Comparison of ENCODE assay signal across 1 cellular context in the genomic region with DNA sequence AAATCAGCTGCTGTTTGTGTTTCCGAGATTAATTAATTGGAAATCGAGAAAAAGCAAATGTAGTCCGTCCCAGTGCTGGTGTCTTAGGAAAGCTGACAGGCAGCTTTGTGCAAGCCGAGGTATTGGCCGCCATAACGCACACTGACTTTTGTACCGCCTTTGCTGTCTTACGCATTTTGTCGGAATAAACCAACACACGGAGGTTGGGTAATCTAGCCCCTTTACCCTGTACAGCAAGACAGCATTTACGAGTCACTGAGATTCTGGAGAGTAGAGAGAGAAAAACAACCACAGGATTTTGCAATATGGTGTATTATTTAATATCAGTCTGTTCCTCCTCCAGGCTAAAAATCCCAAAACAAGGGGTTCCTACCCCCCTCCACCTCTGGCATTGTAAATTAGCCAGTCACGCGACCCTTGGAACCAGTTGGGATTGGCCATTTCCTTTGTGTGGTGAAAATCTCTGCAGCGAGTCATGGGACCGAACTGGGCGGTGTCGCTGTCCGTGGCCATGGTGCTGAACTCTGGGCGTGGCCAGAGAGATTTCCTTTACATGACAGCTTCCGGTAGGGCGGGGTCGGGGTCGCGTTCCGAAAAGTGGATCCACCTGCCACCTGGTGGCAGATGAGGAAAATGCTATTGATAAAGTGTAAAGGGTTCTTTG.
A peak's percentile ranks its signal among the peaks of the same experiment; 100 is the strongest.
TF ChIP-seq lines count a peak whose summit lies in the region.

No MANE protein-coding gene starts in this region.

TF ChIP-seq in H1, 55 proteins besides CTCF, POLR2A, EP300 and RAD21:
- peak; percentile 67; the same call in 1 of the 2 replicates for TF ChIP-seq KDM5A (IDR thresholded peaks at IDR 0.05; ENCODE audit: low read length)
- peak; percentile 64 for TF ChIP-seq EGR1 (IDR thresholded peaks at IDR 0.05; ENCODE audit: borderline replicate concordance, low read depth, low read length)
- TF ChIP-seq RFX5 (IDR thresholded peaks at IDR 0.05; ENCODE audit: borderline replicate concordance, low read depth, low read length) = no peak
- TF ChIP-seq, protein P1, sequence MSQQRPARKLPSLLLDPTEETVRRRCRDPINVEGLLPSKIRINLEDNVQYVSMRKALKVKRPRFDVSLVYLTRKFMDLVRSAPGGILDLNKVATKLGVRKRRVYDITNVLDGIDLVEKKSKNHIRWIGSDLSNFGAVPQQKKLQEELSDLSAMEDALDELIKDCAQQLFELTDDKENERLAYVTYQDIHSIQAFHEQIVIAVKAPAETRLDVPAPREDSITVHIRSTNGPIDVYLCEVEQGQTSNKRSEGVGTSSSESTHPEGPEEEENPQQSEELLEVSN (IDR thresholded peaks at IDR 0.05) = no peak
- TF ChIP-seq NANOG (IDR thresholded peaks at IDR 0.05; ENCODE audit: insufficient read depth, low read depth, low read length, poor library complexity, severe bottlenecking) = no peak
- TF ChIP-seq SP1 (IDR thresholded peaks at IDR 0.05; ENCODE audit: low read depth, low read length) = peak; percentile 90
- peak; percentile 84 for TF ChIP-seq CREB1 (IDR thresholded peaks at IDR 0.05)
- TF ChIP-seq, protein P2, sequence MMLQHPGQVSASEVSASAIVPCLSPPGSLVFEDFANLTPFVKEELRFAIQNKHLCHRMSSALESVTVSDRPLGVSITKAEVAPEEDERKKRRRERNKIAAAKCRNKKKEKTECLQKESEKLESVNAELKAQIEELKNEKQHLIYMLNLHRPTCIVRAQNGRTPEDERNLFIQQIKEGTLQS (IDR thresholded peaks at IDR 0.05; ENCODE audit: insufficient read depth, low read depth, low read length) = peak; percentile 47; the same call in 1 of the 2 replicates
- TF ChIP-seq, protein P3, sequence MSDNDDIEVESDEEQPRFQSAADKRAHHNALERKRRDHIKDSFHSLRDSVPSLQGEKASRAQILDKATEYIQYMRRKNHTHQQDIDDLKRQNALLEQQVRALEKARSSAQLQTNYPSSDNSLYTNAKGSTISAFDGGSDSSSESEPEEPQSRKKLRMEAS (IDR thresholded peaks at IDR 0.05) = peak; percentile 60; the same call in 1 of the 2 replicates
- TF ChIP-seq POLR2AphosphoS5 (IDR thresholded peaks at IDR 0.05; ENCODE audit: low read depth, low read length) = peak; percentile 99
- no peak for TF ChIP-seq SP2 (IDR thresholded peaks at IDR 0.05; ENCODE audit: low read length)
- no peak for TF ChIP-seq ZNF274 (IDR thresholded peaks at IDR 0.05; ENCODE audit: borderline replicate concordance, extremely low read depth, low read length)
- peak; percentile 54 for TF ChIP-seq SIX5 (IDR thresholded peaks at IDR 0.05; ENCODE audit: low read depth, low read length)
- peak; percentile 94 for TF ChIP-seq SP4 (IDR thresholded peaks at IDR 0.05; ENCODE audit: low read length)
- no peak for TF ChIP-seq JUN (IDR thresholded peaks at IDR 0.05; ENCODE audit: low read depth, low read length)
- TF ChIP-seq SAP30 (IDR thresholded peaks at IDR 0.05; ENCODE audit: insufficient read depth, insufficient replicate concordance, low read length) = peak; percentile 90
- peak; percentile 89 for TF ChIP-seq PHF8 (conservative IDR thresholded peaks at IDR 0.05; ENCODE audit: low read depth, low read length)
- TF ChIP-seq YY1 (IDR thresholded peaks at IDR 0.05; ENCODE audit: low read depth, low read length) = peak; percentile 97
- TF ChIP-seq SUZ12 (IDR thresholded peaks at IDR 0.05; ENCODE audit: low read length) = no peak
- TF ChIP-seq TBP (IDR thresholded peaks at IDR 0.05; ENCODE audit: low read depth, low read length) = peak; percentile 96
- TF ChIP-seq TAF1 (IDR thresholded peaks at IDR 0.05; ENCODE audit: low read depth, low read length) = peak; percentile 97
- no peak for TF ChIP-seq CBX8 (IDR thresholded peaks at IDR 0.05; ENCODE audit: borderline replicate concordance, low read depth, low read length)
- no peak; the same call in 1 of the 2 replicates for TF ChIP-seq MAFK (IDR thresholded peaks at IDR 0.05; ENCODE audit: low read depth, low read length)
- peak; percentile 96 for TF ChIP-seq CHD1 (IDR thresholded peaks at IDR 0.05; ENCODE audit: low read depth, low read length)
- no peak for TF ChIP-seq RNF2 (IDR thresholded peaks at IDR 0.05; ENCODE audit: borderline replicate concordance, low read depth, low read length, missing control alignments, poor library complexity, severe bottlenecking)
- peak; percentile 98 for TF ChIP-seq JUND (IDR thresholded peaks at IDR 0.05; ENCODE audit: low read length)
- no peak for TF ChIP-seq CBX5 (IDR thresholded peaks at IDR 0.05; ENCODE audit: low read depth, low read length)
- peak in 1 of 2 experiments; percentile 96; a peak in 1 of 4 replicates for TF ChIP-seq HDAC2 (IDR thresholded peaks at IDR 0.05; ENCODE audit: borderline replicate concordance in 1 of 2, low read depth in 2 of 2, low read length in 2 of 2)
- no peak for TF ChIP-seq TAF7 (optimal IDR thresholded peaks at IDR 0.05; ENCODE audit: borderline replicate concordance, low read depth, low read length)
- no peak for TF ChIP-seq KDM4A (IDR thresholded peaks at IDR 0.05; ENCODE audit: low read depth, low read length, severe bottlenecking)
- no peak for TF ChIP-seq RBBP5 (IDR thresholded peaks at IDR 0.05; ENCODE audit: borderline replicate concordance, low read depth, low read length)
- TF ChIP-seq GTF2F1 (IDR thresholded peaks at IDR 0.05; ENCODE audit: borderline replicate concordance, low read depth, low read length) = peak; percentile 54; the same call in 1 of the 2 replicates
- TF ChIP-seq, protein P4, sequence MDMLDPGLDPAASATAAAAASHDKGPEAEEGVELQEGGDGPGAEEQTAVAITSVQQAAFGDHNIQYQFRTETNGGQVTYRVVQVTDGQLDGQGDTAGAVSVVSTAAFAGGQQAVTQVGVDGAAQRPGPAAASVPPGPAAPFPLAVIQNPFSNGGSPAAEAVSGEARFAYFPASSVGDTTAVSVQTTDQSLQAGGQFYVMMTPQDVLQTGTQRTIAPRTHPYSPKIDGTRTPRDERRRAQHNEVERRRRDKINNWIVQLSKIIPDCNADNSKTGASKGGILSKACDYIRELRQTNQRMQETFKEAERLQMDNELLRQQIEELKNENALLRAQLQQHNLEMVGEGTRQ (IDR thresholded peaks at IDR 0.05; ENCODE audit: low read length) = peak; percentile 90
- peak; percentile 32; the same call in 1 of the 2 replicates for TF ChIP-seq CHD2 (IDR thresholded peaks at IDR 0.05; ENCODE audit: low read length)
- TF ChIP-seq BCL11A (IDR thresholded peaks at IDR 0.05; ENCODE audit: low read depth in 2 of 2, low read length in 2 of 2) = no peak
- TF ChIP-seq EZH2 (IDR thresholded peaks at IDR 0.05; ENCODE audit: low read depth, low read length, severe bottlenecking) = no peak
- TF ChIP-seq HDAC6 (IDR thresholded peaks at IDR 0.05; ENCODE audit: low read depth, low read length) = no peak
- no peak for TF ChIP-seq TEAD4 (IDR thresholded peaks at IDR 0.05; ENCODE audit: low read depth, low read length)
- peak; percentile 98 to 99 for TF ChIP-seq SIN3A (conservative IDR thresholded peaks at IDR 0.05 in 1 of 2, IDR thresholded peaks at IDR 0.05 in 1 of 2; ENCODE audit: low read depth in 1 of 2, low read length in 2 of 2)
TF ChIP-seq in H1: peak in this region for 21.
